16 cellular contexts compared by ENCODE assay signal in the genomic region with DNA sequence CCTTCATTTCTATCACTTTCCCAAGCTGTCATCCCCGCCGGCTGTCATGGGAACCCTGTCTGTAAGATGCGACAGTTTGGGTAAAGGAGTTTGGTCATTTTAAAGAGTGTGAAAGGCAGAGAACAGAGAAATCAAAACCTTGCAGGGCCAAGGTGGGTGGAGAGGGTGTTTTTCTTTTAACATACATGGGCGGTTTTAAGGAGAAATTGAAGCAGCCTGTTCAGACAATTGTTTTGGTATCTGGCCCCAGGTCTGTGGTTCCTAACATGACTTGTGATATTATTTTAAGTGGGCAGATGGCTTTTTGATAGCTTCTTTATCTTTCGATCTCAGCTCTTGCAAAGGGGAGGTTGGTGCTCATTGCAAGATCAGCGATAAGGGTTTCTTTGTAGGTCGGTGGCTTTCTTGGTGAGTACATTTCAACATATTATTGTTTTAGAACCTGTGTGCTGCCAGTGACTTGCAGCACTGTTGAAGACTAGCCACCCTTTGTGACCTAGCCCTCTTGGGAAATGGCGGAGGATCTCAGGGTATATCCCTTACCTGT. TPM values are rescaled to one million over a fixed set of nuclear protein-coding genes. Genes with fewer than 3 reads are reported as not detected.
A peak's percentile ranks its signal among the peaks of the same experiment; 100 is the strongest.
DNase-seq lines count a peak whose midpoint lies in the region; ATAC-seq and TF ChIP-seq lines count a peak whose summit lies in the region.
"Had no signal": no experiment of that assay in that cellular context is flagged by ENCODE, and none has a peak within 500 bp of the region (broad histone marks: within the 10 kb centered on the region; RNA-seq: fewer than 3 reads in every experiment).

No MANE protein-coding gene starts in this region.

- peak overlapping the region in 1 of 8 donors; percentile 84 for H3K4me3 ChIP-seq in spleen

- H3K36me3 Mint-ChIP-seq in central memory CD8-positive, alpha-beta T cell (ENCODE audit: insufficient read depth): peaks cover 19% of the 10 kb centered on the region

- TF ChIP-seq CTCF in spleen (IDR thresholded peaks at IDR 0.05 in 8 of 11, conservative IDR thresholded peaks at IDR 0.05 in 3 of 11): no peak

- no peak for ATAC-seq in central memory CD8-positive, alpha-beta T cell (replicated peaks; ENCODE audit: extremely low read depth, poor library complexity, severe bottlenecking)
- ATAC-seq in HG03457 (IDR thresholded peaks at IDR 0.05; ENCODE audit: unreplicated experiment): no peak
- ATAC-seq: SK-N-SH treated with all-trans-retinoic acid at 6 μM for 48 hours had no signal

- intact Hi-C loops in spleen (cut with DNase I; ENCODE audit: low total_unique reads): no loop called here

- 58 to 75% (median 62%) methylated on average over 8 of the region's 8 CpGs for WGBS in spleen, 5 donors

- no peaks in the 10 kb centered on the region for H3K27me3 ChIP-seq in spleen (replicated peaks in 1 of 7)

- H3K4me3 Mint-ChIP-seq in central memory CD8-positive, alpha-beta T cell: peak overlapping the region; percentile 75

- no peaks in the 10 kb centered on the region for H3K27me3 Mint-ChIP-seq in central memory CD8-positive, alpha-beta T cell
- H3K27me3 Mint-ChIP-seq: type B pancreatic cell had no signal

- DNase-seq in KBM-7: peak; percentile 45
- DNase-seq in activated CD4-positive, alpha-beta T cell treated with anti-CD3 and anti-CD28 coated beads, Interleukin-2, amount 50 U/mL, for 48 hours: peak; percentile 48 to 64
- DNase-seq in central memory CD8-positive, alpha-beta T cell (ENCODE audit: low spot score in 2 of 2): peak in 1 of 2 donors; percentile 21
- DNase-seq in spleen: peak; percentile 47
- no peak for DNase-seq in NOMO-1 treated with DMSO at 0.1 percent for 48 hours (lab: John Stamatoyannopoulos, UW; ENCODE audit: unreplicated experiment)
- no peak for DNase-seq in NCI-H82 (lab: John Stamatoyannopoulos, UW)
- DNase-seq in NCI-H2107 treated with DMSO at 0.1 percent for 48 hours (lab: John Stamatoyannopoulos, UW; ENCODE audit: unreplicated experiment): no peak
- DNase-seq: Caco-2, NCI-H2171 treated with DMSO at 0.1 percent for 48 hours had no signal

- peaks cover 68% of the 10 kb centered on the region for H3K4me1 Mint-ChIP-seq in central memory CD8-positive, alpha-beta T cell

- H3K4me1 ChIP-seq in spleen: peaks cover 9 to 65% (median 40%) of the 10 kb centered on the region in 6 donors

- no peaks in the 10 kb centered on the region for H3K9me3 ChIP-seq in spleen
- H3K9me3 ChIP-seq: Caco-2 had no signal

- no peaks in the 10 kb centered on the region for H3K9me3 Mint-ChIP-seq in central memory CD8-positive, alpha-beta T cell
- H3K9me3 Mint-ChIP-seq: type B pancreatic cell had no signal

- no peaks in the 10 kb centered on the region for H3K36me3 ChIP-seq in spleen

- peak overlapping the region; percentile 73 for H3K27ac Mint-ChIP-seq in central memory CD8-positive, alpha-beta T cell (ENCODE audit: low read depth)

- H3K27ac ChIP-seq in spleen: peak overlapping the region in 5 of 8 donors; percentile 14 to 98 (median 95)
- H3K27ac ChIP-seq: epithelial cell of prostate had no signal

- no peak for TF ChIP-seq POLR2A in spleen (IDR thresholded peaks at IDR 0.05)

- in situ Hi-C loops in KBM-7 (cut with MboI; ENCODE audit: low pct_unique_long_range_greater_than_20kb, low sequenced_read_pairs): no loop called here

RNA-seq across cellular contexts. Expression of a gene that starts 3.7 kb away (rescaled TPM):
- total RNA-seq in spleen: 1 to 10 TPM; 5.1 to 8.9 (median 6.3) TPM
- polyA plus RNA-seq in spleen: 1 to 10 TPM; 2.2 to 3.8 (median 3.0) TPM

RNA-seq across cellular contexts. Expression of a gene that starts 8.7 kb away (rescaled TPM):
- total RNA-seq in spleen: 1 to 10 TPM in 4 of 7 donors, under 1 TPM in 3; 0.26 to 3.9 (median 1.8) TPM
- 1 to 10 TPM in 2 of 3 donors, under 1 TPM in 1; 0.58 to 1.2 (median 1.1) TPM for polyA plus RNA-seq in spleen

RNA-seq across cellular contexts. Expression of a gene that starts 30.2 kb away (rescaled TPM):
- total RNA-seq in spleen: not detected
- polyA plus RNA-seq in spleen: not detected
- total RNA-seq: activated CD8-positive, alpha-beta memory T cell treated with anti-CD3 and anti-CD28 coated beads for 36 hours; Caco-2; M059J; mononuclear cell had no signal

RNA-seq across cellular contexts. Expression of a gene that starts 38.0 kb away (rescaled TPM):
- total RNA-seq in spleen: 10 to 100 TPM; 18.9 to 26.4 (median 21.4) TPM
- 10 to 100 TPM; 14.9 to 19.9 (median 19.7) TPM for polyA plus RNA-seq in spleen

RNA-seq across cellular contexts. Expression of a gene that starts 40.1 kb away (rescaled TPM):
- 1 to 10 TPM in 5 of 7 donors, under 1 TPM in 2; 0.63 to 2.9 (median 1.2) TPM for total RNA-seq in spleen
- polyA plus RNA-seq in spleen: under 1 TPM; 0.55 to 0.67 (median 0.61) TPM
- total RNA-seq: M059J had no signal

Comparison
In these comparisons a context has a peak if more than half of its experiments do, and no peak if none do; other contexts are left out.
1. DNase-seq: peak in KBM-7 (single experiment), activated CD4-positive, alpha-beta T cell treated with anti-CD3 and anti-CD28 coated beads, Interleukin-2, amount 50 U/mL, for 48 hours (2 of 2) and spleen (single experiment); none in NOMO-1 treated with DMSO at 0.1 percent for 48 hours (single experiment), NCI-H82 (single experiment) and NCI-H2107 treated with DMSO at 0.1 percent for 48 hours (single experiment).